Comparison of ENCODE assay signal across 25 cellular contexts in genomic region chr3:13066236-13066635, GRCh38. TPM values are rescaled to one million over a fixed set of nuclear protein-coding genes. Genes with fewer than 3 reads are reported as not detected.
DNase-seq lines count a peak whose midpoint lies in the region; ATAC-seq, FAIRE-seq and TF ChIP-seq lines count a peak whose summit lies in the region.
"Had no signal": no experiment of that assay in that cellular context is flagged by ENCODE, and none has a peak within 500 bp of the region (broad histone marks: within the 10 kb centered on the region; RNA-seq: fewer than 3 reads in every experiment).

No MANE protein-coding gene starts in this region.

- H2AFZ ChIP-seq in HepG2 (ENCODE audit: low read length) = no peak overlapping the region

- no peak for FAIRE-seq in HepG2 (lab: Jason Lieb, UNC)
- FAIRE-seq: frontal cortex, G401.6, islet of Langerhans had no signal

- H3K27ac ChIP-seq in HepG2 (ENCODE audit: extremely low read length, insufficient read depth, low read length) (no peak overlapping the region), right lobe of liver (no peak overlapping the region), upper lobe of right lung (no peak overlapping the region), coronary artery (no peak overlapping the region)
- no peak overlapping the region for H3K27ac ChIP-seq in naive thymus-derived CD4-positive, alpha-beta T cell (ENCODE audit: low read depth, low read length)
- H3K27ac ChIP-seq: esophagus muscularis mucosa, RWPE1 had no signal

- H3K4me1 ChIP-seq in HepG2 (ENCODE audit: insufficient read depth, low read length) = peaks cover 9% of the 10 kb centered on the region; the same call in 1 of the 2 replicates
- no peaks in the 10 kb centered on the region for H3K4me1 ChIP-seq in right lobe of liver
- peaks cover 24 to 25% of the 10 kb centered on the region in 2 donors for H3K4me1 ChIP-seq in naive thymus-derived CD4-positive, alpha-beta T cell (ENCODE audit: control insufficient read depth in 2 of 2, insufficient read depth in 2 of 2, low read length in 2 of 2)
- no peaks in the 10 kb centered on the region for H3K4me1 ChIP-seq in upper lobe of right lung
- H3K4me1 ChIP-seq: esophagus muscularis mucosa had no signal

- no peaks in the 10 kb centered on the region for H3K27me3 ChIP-seq in HepG2 (ENCODE audit: control insufficient read depth in 1 of 2, insufficient read depth in 2 of 2, low read length in 2 of 2)
- H3K27me3 ChIP-seq in right lobe of liver = no peaks in the 10 kb centered on the region
- no peaks in the 10 kb centered on the region for H3K27me3 ChIP-seq in naive thymus-derived CD4-positive, alpha-beta T cell (ENCODE audit: control insufficient read depth in 2 of 2, insufficient read depth in 2 of 2, low read length in 2 of 2)
- H3K27me3 ChIP-seq in upper lobe of right lung = no peaks in the 10 kb centered on the region
- H3K27me3 ChIP-seq: MG63 had no signal

- in situ Hi-C loops in HepG2 (cut with HindIII; ENCODE audit: extremely low pct_ligation_motif_present, low pct_unique_long_range_greater_than_20kb) = no loop called here

- no peak for TF ChIP-seq EP300 in HepG2 (IDR thresholded peaks at IDR 0.05; ENCODE audit: low read depth in 2 of 2, low read length in 2 of 2)
- TF ChIP-seq EP300 in HepG2 (CRISPR knock-in tag; IDR thresholded peaks at IDR 0.05; ENCODE audit: borderline replicate concordance) = no peak

- no peak overlapping the region for H3K4me2 ChIP-seq in HepG2 (ENCODE audit: low read depth, low read length)
- H3K4me2 ChIP-seq: SK-N-SH had no signal

- H3K9me3 Mint-ChIP-seq in activated T-helper 1 cell treated with anti-CD3 and anti-CD28 coated beads, Interleukin-12 subunit alpha, Interleukin-12 subunit beta, Interleukin-2, Interleukin-4 antibody, amounts not matched to agents 30 ng/mL and 10 ng/mL and 1 ng/mL, durations not matched to agents 14 hours and 24 hours and 36 hours = no peaks in the 10 kb centered on the region
- no peaks in the 10 kb centered on the region for H3K9me3 Mint-ChIP-seq in naive thymus-derived CD4-positive, alpha-beta T cell
- H3K9me3 Mint-ChIP-seq: H9 had no signal

- CTCF ChIA-PET in HepG2 (lab: Yijun Ruan, JAX; ENCODE audit: low intra/inter-chr PET ratio, low total read pairs) = no interaction called here
- CTCF ChIA-PET in naive thymus-derived CD4-positive, alpha-beta T cell (lab: Charles Lee) = interaction anchor here (0.6 to 1.2 kb wide), 2 partner anchors 25 to 200 kb away, joined by 4 read pairs; no protein-coding TSS in a partner anchor

- no peaks in the 10 kb centered on the region for H3K79me2 ChIP-seq in HepG2 (ENCODE audit: insufficient read depth, low read length)

- ATAC-seq in HepG2 = no peak
- no peak for ATAC-seq in right lobe of liver
- ATAC-seq in naive thymus-derived CD4-positive, alpha-beta T cell = no peak
- ATAC-seq in upper lobe of right lung = no peak
- ATAC-seq in GM18870 (IDR thresholded peaks at IDR 0.05; ENCODE audit: unreplicated experiment) = no peak
- ATAC-seq: left ventricle myocardium superior had no signal

- DNase-seq in HepG2 (ENCODE audit: low spot score) = no peak
- DNase-seq in right lobe of liver = no peak
- DNase-seq in activated T-helper 1 cell treated with anti-CD3 and anti-CD28 coated beads, Interleukin-12 subunit alpha, Interleukin-12 subunit beta, Interleukin-2, Interleukin-4 antibody, amounts not matched to agents 30 ng/mL and 10 ng/mL and 1 ng/mL, durations not matched to agents 14 hours and 24 hours and 36 hours (ENCODE audit: low spot score) = no peak
- no peak for DNase-seq in naive thymus-derived CD4-positive, alpha-beta T cell
- DNase-seq in DMS153 treated with DMSO at 0.1 percent for 48 hours (lab: John Stamatoyannopoulos, UW; ENCODE audit: unreplicated experiment) = no peak
- no peak for DNase-seq in upper lobe of right lung
- no peak for DNase-seq in coronary artery (ENCODE audit: low spot score)
- DNase-seq: effector memory CD4-positive, alpha-beta T cell; H9; hippocampal formation; left ventricle myocardium superior; MG63; mucosa of descending colon; NCI-H1436; NCI-H526; SK-N-SH; stimulated activated CD4-positive, alpha-beta T cell treated with anti-CD3 and anti-CD28 coated beads, Interleukin-4, amount 100 ng/mL, for 24 hours; T1000 had no signal

- no peak overlapping the region for H3K4me3 ChIP-seq in HepG2 (replicated peaks in 1 of 3; ENCODE audit: insufficient read depth in 1 of 3, low read depth in 2 of 3, low read length in 3 of 3)
- H3K4me3 ChIP-seq in right lobe of liver = no peak overlapping the region
- no peak overlapping the region for H3K4me3 ChIP-seq in naive thymus-derived CD4-positive, alpha-beta T cell (ENCODE audit: low read length)
- no peak overlapping the region for H3K4me3 ChIP-seq in upper lobe of right lung
- no peak overlapping the region for H3K4me3 ChIP-seq in coronary artery
- H3K4me3 ChIP-seq: esophagus muscularis mucosa, MG63, mucosa of descending colon had no signal

- H4K20me1 ChIP-seq in HepG2 (ENCODE audit: insufficient read depth, low read length) = 0 out of 2 replicates have a peak, but pooled peaks cover 5% of the 10 kb centered on the region

- TF ChIP-seq RAD21 in HepG2 (CRISPR knock-in tag; IDR thresholded peaks at IDR 0.05) = no peak

- no TSS peak for BruUV-seq in HepG2 (replicated peaks; lab: Mats Ljungman, UMichigan)

- POLR2A ChIA-PET in HepG2 (lab: Yijun Ruan, JAX) = no interaction called here
- POLR2A ChIA-PET in naive thymus-derived CD4-positive, alpha-beta T cell (lab: Charles Lee) = no interaction called here

- intact Hi-C loops in HepG2 (cut with micrococcal nuclease; ENCODE audit: unreplicated experiment) (no loop called here), right lobe of liver (cut with DNase I) (no loop called here), upper lobe of right lung (cut with DNase I) (no loop called here)
- intact Hi-C loops in activated T-helper 1 cell treated with anti-CD3 and anti-CD28 coated beads, Interleukin-12 subunit alpha, Interleukin-12 subunit beta, Interleukin-2, Interleukin-4 antibody, amounts not matched to agents 30 ng/mL and 10 ng/mL and 1 ng/mL, durations not matched to agents 14 hours and 24 hours and 36 hours (cut with micrococcal nuclease) = no loop called here
- intact Hi-C loops in naive thymus-derived CD4-positive, alpha-beta T cell (cut with micrococcal nuclease) = no loop called here

- H3K36me3 ChIP-seq in HepG2 (replicated peaks in 1 of 2; ENCODE audit: control insufficient read depth in 1 of 2, insufficient read depth in 2 of 2, low read length in 2 of 2) (no peaks in the 10 kb centered on the region), right lobe of liver (no peaks in the 10 kb centered on the region), upper lobe of right lung (no peaks in the 10 kb centered on the region)
- no peaks in the 10 kb centered on the region for H3K36me3 ChIP-seq in naive thymus-derived CD4-positive, alpha-beta T cell (ENCODE audit: control insufficient read depth in 2 of 3, insufficient read depth in 3 of 3, low read length in 3 of 3)
- H3K36me3 ChIP-seq: esophagus muscularis mucosa, MG63 had no signal

- peaks cover 39% of the 10 kb centered on the region for H3K4me1 Mint-ChIP-seq in activated T-helper 1 cell treated with anti-CD3 and anti-CD28 coated beads, Interleukin-12 subunit alpha, Interleukin-12 subunit beta, Interleukin-2, Interleukin-4 antibody, amounts not matched to agents 30 ng/mL and 10 ng/mL and 1 ng/mL, durations not matched to agents 14 hours and 24 hours and 36 hours (ENCODE audit: low read depth)
- H3K4me1 Mint-ChIP-seq in naive thymus-derived CD4-positive, alpha-beta T cell = peaks cover 14 to 55% (median 28%) of the 10 kb centered on the region in 7 donors

- peaks cover 3% of the 10 kb centered on the region for H3K36me3 Mint-ChIP-seq in activated T-helper 1 cell treated with anti-CD3 and anti-CD28 coated beads, Interleukin-12 subunit alpha, Interleukin-12 subunit beta, Interleukin-2, Interleukin-4 antibody, amounts not matched to agents 30 ng/mL and 10 ng/mL and 1 ng/mL, durations not matched to agents 14 hours and 24 hours and 36 hours (ENCODE audit: low read depth)
- H3K36me3 Mint-ChIP-seq in naive thymus-derived CD4-positive, alpha-beta T cell = peaks cover 0 to 8% (median 0%) of the 10 kb centered on the region in 5 donors

- H3K9ac ChIP-seq in HepG2 (ENCODE audit: insufficient read depth, low read depth, low read length) = no peak overlapping the region
- H3K9ac ChIP-seq: SK-N-SH had no signal

- TF ChIP-seq POLR2A in HepG2 (IDR thresholded peaks at IDR 0.05; ENCODE audit: insufficient read depth in 1 of 2, low read depth in 2 of 2, low read length in 2 of 2) (no peak), right lobe of liver (IDR thresholded peaks at IDR 0.05) (no peak)

- H3K9me3 ChIP-seq in HepG2 (ENCODE audit: low read length) (no peaks in the 10 kb centered on the region), right lobe of liver (no peaks in the 10 kb centered on the region), upper lobe of right lung (no peaks in the 10 kb centered on the region)
- no peaks in the 10 kb centered on the region for H3K9me3 ChIP-seq in naive thymus-derived CD4-positive, alpha-beta T cell (ENCODE audit: control insufficient read depth in 2 of 3, low read length in 3 of 3)
- H3K9me3 ChIP-seq: esophagus muscularis mucosa, MG63, mucosa of descending colon, SK-N-SH had no signal

- no peaks in the 10 kb centered on the region for H3K27me3 Mint-ChIP-seq in activated T-helper 1 cell treated with anti-CD3 and anti-CD28 coated beads, Interleukin-12 subunit alpha, Interleukin-12 subunit beta, Interleukin-2, Interleukin-4 antibody, amounts not matched to agents 30 ng/mL and 10 ng/mL and 1 ng/mL, durations not matched to agents 14 hours and 24 hours and 36 hours (ENCODE audit: insufficient read depth)
- no peaks in the 10 kb centered on the region for H3K27me3 Mint-ChIP-seq in naive thymus-derived CD4-positive, alpha-beta T cell
- H3K27me3 Mint-ChIP-seq: activated naive CD8-positive, alpha-beta T cell had no signal

- H3K4me3 Mint-ChIP-seq in activated T-helper 1 cell treated with anti-CD3 and anti-CD28 coated beads, Interleukin-12 subunit alpha, Interleukin-12 subunit beta, Interleukin-2, Interleukin-4 antibody, amounts not matched to agents 30 ng/mL and 10 ng/mL and 1 ng/mL, durations not matched to agents 14 hours and 24 hours and 36 hours = no peak overlapping the region
- H3K4me3 Mint-ChIP-seq in naive thymus-derived CD4-positive, alpha-beta T cell = no peak overlapping the region
- H3K4me3 Mint-ChIP-seq: activated naive CD8-positive, alpha-beta T cell; H9 had no signal

- WGBS in HepG2 (ENCODE audit: low lambda C conversion rate) = 97% methylated on average over 11 of the region's 11 CpGs
- 91% methylated on average over 6 of the region's 11 CpGs for WGBS in right lobe of liver (ENCODE audit: insufficient coverage, low coverage, low lambda C conversion rate, missing lambda C conversion rate)

- no peak for TF ChIP-seq CTCF in HepG2 (CRISPR knock-in tag; IDR thresholded peaks at IDR 0.05)
- TF ChIP-seq CTCF in right lobe of liver (IDR thresholded peaks at IDR 0.05) = no peak
- TF ChIP-seq CTCF in upper lobe of right lung (IDR thresholded peaks at IDR 0.05) = no peak
- no peak for TF ChIP-seq CTCF in coronary artery (IDR thresholded peaks at IDR 0.05)

- peak overlapping the region; percentile 61 for H3K27ac Mint-ChIP-seq in activated T-helper 1 cell treated with anti-CD3 and anti-CD28 coated beads, Interleukin-12 subunit alpha, Interleukin-12 subunit beta, Interleukin-2, Interleukin-4 antibody, amounts not matched to agents 30 ng/mL and 10 ng/mL and 1 ng/mL, durations not matched to agents 14 hours and 24 hours and 36 hours
- H3K27ac Mint-ChIP-seq in naive thymus-derived CD4-positive, alpha-beta T cell = peak overlapping the region in 6 of 9 donors; percentile 1 to 75 (median 68)

RNA-seq across cellular contexts. Expression of gene IQSEC1, which starts 7.0 kb away (rescaled TPM):
- 17.4 and 24.2 TPM in 2 replicates for total RNA-seq in HepG2 (2016; rRNA removed; fragmentation: Illumina TruSeq; extraction: Trizol)
- total RNA-seq in HepG2 (2016; cell fraction: cytosol; rRNA removed; fragmentation: Illumina TruSeq; extraction: Trizol; ENCODE audit: low read depth) = 12.3 and 12.9 TPM in 2 replicates
- total RNA-seq in HepG2 (2016; cell fraction: insoluble cytoplasmic fraction; rRNA removed; fragmentation: Illumina TruSeq; extraction: Trizol) = 17.6 and 20.3 TPM in 2 replicates
- 25.6 and 28.9 TPM in 2 replicates for total RNA-seq in HepG2 (2016; cell fraction: membrane; rRNA removed; fragmentation: Illumina TruSeq; extraction: Trizol)
- 26.8 and 29.4 TPM in 2 replicates for total RNA-seq in HepG2 (2016; cell fraction: nucleus; rRNA removed; fragmentation: Illumina TruSeq; extraction: Trizol)
- polyA plus RNA-seq in HepG2 (2011; rRNA removed) = 20.2 and 24.5 TPM in 2 replicates
- polyA plus RNA-seq in HepG2 (2011; cell fraction: cytosol; rRNA removed) = 11.4 and 12.7 TPM in 2 replicates
- 77.1 and 100 TPM in 2 replicates for polyA plus RNA-seq in HepG2 (2011; cell fraction: nucleus; rRNA removed)
- 40.4 and 47.7 TPM in 2 replicates for polyA plus RNA-seq in HepG2 (2012)
- polyA plus RNA-seq in HepG2 (2016; cell fraction: cytosol; fragmentation: Illumina TruSeq; extraction: Trizol; ENCODE audit: low read depth) = 3.1 and 3.4 TPM in 2 replicates
- polyA plus RNA-seq in HepG2 (2016; cell fraction: insoluble cytoplasmic fraction; fragmentation: Illumina TruSeq; extraction: Trizol; ENCODE audit: low read depth) = 23.2 and 33.8 TPM in 2 replicates
- 13.5 and 17.5 TPM in 2 replicates for polyA plus RNA-seq in HepG2 (2016; cell fraction: membrane; fragmentation: Illumina TruSeq; extraction: Trizol; ENCODE audit: low read depth)
- polyA plus RNA-seq in HepG2 (2016; cell fraction: nucleus; fragmentation: Illumina TruSeq; extraction: Trizol; ENCODE audit: insufficient read depth, low read depth) = 57.5 and 60.4 TPM in 2 replicates
- polyA minus RNA-seq in HepG2 (2011; rRNA and poly(A)+ RNA removed; ENCODE audit: low replicate concordance) = 6.5 and 33.0 TPM in 2 replicates
- polyA minus RNA-seq in HepG2 (2011; cell fraction: cytosol; rRNA and poly(A)+ RNA removed) = 25.6 and 30.7 TPM in 2 replicates
- polyA minus RNA-seq in HepG2 (2011; cell fraction: nucleus; rRNA and poly(A)+ RNA removed) = 49.3 and 52.3 TPM in 2 replicates
- total RNA-seq in right lobe of liver = 10 to 100 TPM; 32.1 to 61.3 (median 48.9) TPM
- total RNA-seq in activated T-helper 1 cell treated with anti-CD3 and anti-CD28 coated beads, Interleukin-12 subunit alpha, Interleukin-12 subunit beta, Interleukin-2, Interleukin-4 antibody, amounts not matched to agents 30 ng/mL and 10 ng/mL and 1 ng/mL, durations not matched to agents 14 hours and 24 hours and 36 hours = 24.9 and 31.4 TPM in 2 replicates
- total RNA-seq in naive thymus-derived CD4-positive, alpha-beta T cell = 100 to 1,000 TPM in 1 of 5 experiments, 10 to 100 TPM in 4; 51.8 to 163 (median 79.5) TPM
- polyA plus RNA-seq in naive thymus-derived CD4-positive, alpha-beta T cell = 10 to 100 TPM; 21.1 to 38.8 TPM
- 61.6 TPM for total RNA-seq in upper lobe of right lung
